15 cellular contexts compared by ENCODE assay signal in genomic region chr6:40674170-40674569, GRCh38.
"Had no signal": no experiment of that assay in that cellular context is flagged by ENCODE, and none has a peak within 500 bp of the region (broad histone marks: within the 10 kb centered on the region; RNA-seq: fewer than 3 reads in every experiment).

No MANE protein-coding gene starts in this region.

- DNase-seq: activated naive CD4-positive, alpha-beta T cell treated with anti-CD3 and anti-CD28 coated beads, Interleukin-2, amount 50 U/mL, for 16 hours; activated T-cell treated with anti-CD3 and anti-CD28 coated beads, Interleukin-2, amount 50 U/mL, for 1 hour; adrenal gland; cortex of kidney; effector memory CD4-positive, alpha-beta T cell; kidney; mesendoderm; nephron progenitor cell; psoas muscle; stimulated activated CD4-positive, alpha-beta T cell treated with anti-CD3 and anti-CD28 coated beads, Interleukin-12 subunit alpha, Interleukin-12 subunit beta, amount 100 ng/mL, for 4 hours; stimulated activated CD4-positive, alpha-beta T cell treated with anti-CD3 and anti-CD28 coated beads, Interleukin-2, amount 100 ng/mL, for 48 hours; stimulated activated naive CD4-positive, alpha-beta T cell treated with Interleukin-2 at 50 U/mL for 16 hours had no signal

- H3K4me3 ChIP-seq: adrenal gland, gastroesophageal sphincter, psoas muscle, suprapubic skin had no signal

- H3K36me3 ChIP-seq: adrenal gland, gastroesophageal sphincter, suprapubic skin had no signal

- FAIRE-seq: kidney had no signal

- H3K9me3 ChIP-seq: adrenal gland, psoas muscle, suprapubic skin had no signal

- H3K27ac ChIP-seq: adrenal gland, gastroesophageal sphincter, psoas muscle, suprapubic skin had no signal

- H3K27me3 ChIP-seq: adrenal gland, gastroesophageal sphincter had no signal

- H3K4me1 ChIP-seq: adrenal gland, gastroesophageal sphincter, psoas muscle, suprapubic skin had no signal

- ATAC-seq: gastroesophageal sphincter, psoas muscle, sciatic nerve had no signal
